Comparison of ENCODE assay signal across 8 cellular contexts in genomic region chr4:55949480-55949802, GRCh38. TPM values are rescaled to one million over a fixed set of nuclear protein-coding genes. Genes with fewer than 3 reads are reported as not detected.
DNase-seq lines count a peak whose midpoint lies in the region; ATAC-seq and TF ChIP-seq lines count a peak whose summit lies in the region.

No MANE protein-coding gene starts in this region.

- H3K9me3 ChIP-seq in heart right ventricle (peaks cover 0 to under 1% (median 0%) of the 10 kb centered on the region in 11 donors), vagina (no peaks in the 10 kb centered on the region)

- H3K36me3 ChIP-seq in heart right ventricle = peaks cover 0 to 25% (median 0%) of the 10 kb centered on the region in 9 donors
- peaks cover 0 to 7% of the 10 kb centered on the region in 2 donors for H3K36me3 ChIP-seq in vagina

- TF ChIP-seq POLR2A in vagina (IDR thresholded peaks at IDR 0.05) = no peak

- WGBS in heart right ventricle, 2 donors = 2 to 3% methylated on average over 3 of the region's 3 CpGs

- H3K27me3 ChIP-seq in heart right ventricle (no peaks in the 10 kb centered on the region), vagina (no peaks in the 10 kb centered on the region)

- no peak for TF ChIP-seq CTCF in heart right ventricle (IDR thresholded peaks at IDR 0.05)
- no peak for TF ChIP-seq CTCF in astrocyte of the cerebellum (IDR thresholded peaks at IDR 0.05; ENCODE audit: low read depth, low read length, missing control alignments)
- TF ChIP-seq CTCF in vagina (IDR thresholded peaks at IDR 0.05) = no peak

- peak overlapping the region; percentile 100 for H3K27ac Mint-ChIP-seq in memory B cell

- intact Hi-C loops in heart right ventricle (cut with DNase I) (loop anchor here in 9 of 10 donors (2.0 to 10.0 kb wide), 4 partner anchors 42 to 355 kb away; no protein-coding TSS in a partner anchor), cardiac septum (cut with DNase I) (loop anchor here (2.0 to 5.0 kb wide), 4 partner anchors 42 to 552 kb away; partner anchors contain the start of gene TMEM165), vagina (cut with DNase I) (no loop called here)

- in situ Hi-C loops in astrocyte of the cerebellum (cut with HindIII; ENCODE audit: low sequenced_read_pairs) = no loop called here

- no peaks in the 10 kb centered on the region for H3K9me3 Mint-ChIP-seq in memory B cell

- peaks cover 36% of the 10 kb centered on the region for H3K4me1 Mint-ChIP-seq in memory B cell

- H3K4me3 Mint-ChIP-seq in memory B cell = peak overlapping the region; percentile 86

- H3K27ac ChIP-seq in heart right ventricle (peak overlapping the region; percentile 78 to 98 (median 93)), vagina (peak overlapping the region; percentile 91)

- H3K4me1 ChIP-seq in heart right ventricle (peaks cover 0 to 40% (median 16%) of the 10 kb centered on the region in 9 donors), vagina (peaks cover 33% of the 10 kb centered on the region)

- H3K27me3 Mint-ChIP-seq in memory B cell = no peaks in the 10 kb centered on the region

- H3K4me3 ChIP-seq in heart right ventricle = peak overlapping the region; percentile 61 to 92 (median 80)
- peak overlapping the region; percentile 68 for H3K4me3 ChIP-seq in astrocyte of the cerebellum (ENCODE audit: low read depth, low read length)
- H3K4me3 ChIP-seq in vagina = peak overlapping the region; percentile 60 to 68

- DNase-seq in heart right ventricle = no peak
- no peak for DNase-seq in cardiac septum (ENCODE audit: low spot score)
- peak; percentile 9 for DNase-seq in astrocyte of the cerebellum (ENCODE audit: low read depth)
- peak in 1 of 2 donors; percentile 4 for DNase-seq in memory B cell (ENCODE audit: low spot score in 2 of 2)
- no peak for DNase-seq in vagina (ENCODE audit: extremely low spot score in 2 of 2)
- no peak for DNase-seq in RPMI8226
- no peak for DNase-seq in kidney tubule cell (ENCODE audit: low spot score)

- no peak for ATAC-seq in heart right ventricle
- ATAC-seq in memory B cell (ENCODE audit: low read depth) = no peak
- ATAC-seq in GM19351 (IDR thresholded peaks at IDR 0.05; ENCODE audit: unreplicated experiment) = no peak

- H3K36me3 Mint-ChIP-seq in memory B cell = peaks cover 12% of the 10 kb centered on the region

RNA-seq across cellular contexts. Expression of gene CEP135, which starts 0.7 kb away (rescaled TPM):
- total RNA-seq in heart right ventricle (1 to 10 TPM; 2.1 to 4.0 (median 2.5) TPM), cardiac septum (3.5 TPM), vagina (6.1 TPM)
- 1 to 10 TPM in 1 of 2 donors, under 1 TPM in 1; 0.90 to 2.3 TPM for polyA plus RNA-seq in heart right ventricle
